ENCODE assay signal across 10 cellular contexts in the genomic region with DNA sequence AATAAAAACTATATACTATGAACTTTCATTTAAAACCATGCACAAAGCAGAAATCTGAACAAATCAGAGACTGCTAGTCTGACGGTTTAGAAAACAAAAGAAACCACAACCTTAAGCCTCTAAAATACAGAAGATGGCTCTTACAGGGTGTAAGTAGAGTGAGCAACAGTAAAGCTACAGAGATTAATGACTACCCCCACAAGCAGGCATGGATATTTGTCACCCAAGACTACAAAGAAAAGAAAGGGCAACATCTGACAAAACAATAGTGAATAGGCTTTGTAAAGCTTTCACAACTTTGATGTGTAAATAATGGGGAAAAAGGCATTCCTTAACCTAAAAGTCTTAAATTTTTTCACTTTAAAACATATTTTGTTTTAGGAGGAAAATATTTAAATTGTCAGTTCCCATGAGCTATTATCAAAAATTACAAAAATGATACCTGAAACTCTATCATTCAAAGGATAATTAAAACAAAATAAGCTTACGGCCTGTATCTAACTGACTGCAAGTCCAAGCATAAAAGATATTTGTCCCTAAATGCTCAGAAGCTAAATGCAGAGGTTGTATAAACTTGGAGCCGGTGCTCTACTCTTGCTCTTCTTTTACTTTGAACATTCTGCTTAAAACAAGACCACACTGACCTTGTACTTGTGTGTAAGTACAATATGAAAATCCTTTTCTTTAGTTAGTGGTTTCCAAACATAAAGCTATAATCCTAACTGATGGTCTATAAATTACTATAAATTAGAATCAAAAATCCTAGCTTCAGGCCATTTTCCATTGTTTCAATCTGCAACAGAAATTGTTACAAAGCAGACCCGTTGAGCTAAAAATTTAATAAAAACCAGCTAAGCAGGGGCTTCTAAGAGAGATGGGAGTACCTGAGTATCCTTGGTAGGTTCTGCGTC.
DNase-seq lines count a peak whose midpoint lies in the region; ATAC-seq and TF ChIP-seq lines count a peak whose summit lies in the region.
"Had no signal": no experiment of that assay in that cellular context is flagged by ENCODE, and none has a peak within 500 bp of the region (broad histone marks: within the 10 kb centered on the region; RNA-seq: fewer than 3 reads in every experiment).

No MANE protein-coding gene starts in this region.

- H3K27ac ChIP-seq in AG04450 (ENCODE audit: low read depth, low read length) (peak overlapping the region; percentile 47), dorsolateral prefrontal cortex (peak overlapping the region; percentile 77 to 97 (median 92)), neural cell (ENCODE audit: low read length) (peak overlapping the region; percentile 96)

- no peaks in the 10 kb centered on the region for H3K9me3 Mint-ChIP-seq in activated CD8-positive, alpha-beta T cell treated with anti-CD3 and anti-CD28 coated beads, Interleukin-2, amount 10 ng/mL, durations not matched to agents 7 days and 5 days (ENCODE audit: insufficient read depth)
- H3K9me3 Mint-ChIP-seq: CD4-positive, alpha-beta T cell had no signal

- no peak for TF ChIP-seq CTCF in AG04450 (IDR thresholded peaks at IDR 0.05; ENCODE audit: low read depth, low read length)
- peak in 1 of 56 donors; percentile 1 for TF ChIP-seq CTCF in dorsolateral prefrontal cortex (IDR thresholded peaks at IDR 0.05 in 54 of 56, conservative IDR thresholded peaks at IDR 0.05 in 2 of 56; ENCODE audit: low read depth in 1 of 56, partially characterized antibody in 56 of 56)
- TF ChIP-seq CTCF in neural cell (IDR thresholded peaks at IDR 0.05; ENCODE audit: poor library complexity, severe bottlenecking): no peak

- peaks cover 6% of the 10 kb centered on the region for H4K20me1 ChIP-seq in neural cell (ENCODE audit: insufficient read depth)

- H3K27ac Mint-ChIP-seq in activated CD8-positive, alpha-beta T cell treated with anti-CD3 and anti-CD28 coated beads, Interleukin-2, amount 10 ng/mL, durations not matched to agents 7 days and 5 days: no peak overlapping the region
- H3K27ac Mint-ChIP-seq: CD4-positive, alpha-beta T cell had no signal

- H3K27me3 Mint-ChIP-seq in activated CD8-positive, alpha-beta T cell treated with anti-CD3 and anti-CD28 coated beads, Interleukin-2, amount 10 ng/mL, durations not matched to agents 7 days and 5 days (ENCODE audit: low read depth): no peaks in the 10 kb centered on the region
- H3K27me3 Mint-ChIP-seq: CD4-positive, alpha-beta T cell had no signal

- peaks cover 54% of the 10 kb centered on the region for H3K79me2 ChIP-seq in neural cell (replicated peaks; ENCODE audit: insufficient read depth, low read length)

- ATAC-seq in HG03108 (IDR thresholded peaks at IDR 0.05; ENCODE audit: unreplicated experiment): no peak
- no peak for ATAC-seq in activated CD8-positive, alpha-beta T cell treated with anti-CD3 and anti-CD28 coated beads, Interleukin-2, amount 10 ng/mL, durations not matched to agents 7 days and 5 days

- POLR2A ChIA-PET in AG04450 (lab: Yijun Ruan, JAX): no interaction called here
- POLR2A ChIA-PET in activated CD8-positive, alpha-beta T cell treated with anti-CD3 and anti-CD28 coated beads, Interleukin-2, amount 10 ng/mL, durations not matched to agents 7 days and 5 days (lab: Charles Lee): interaction anchor here (0.5 to 0.6 kb wide), 2 partner anchors 96 to 194 kb away, joined by 3 read pairs; no protein-coding TSS in a partner anchor

- CTCF ChIA-PET in AG04450 (lab: Charles Lee): interaction anchor here (0.6 to 7.9 kb wide), 9 partner anchors 11 to 243 kb away, joined by 3 to 90 read pairs (median 3); a partner anchor contains a TSS
- CTCF ChIA-PET in activated CD8-positive, alpha-beta T cell treated with anti-CD3 and anti-CD28 coated beads, Interleukin-2, amount 10 ng/mL, durations not matched to agents 7 days and 5 days (lab: Charles Lee): interaction anchor here (0.8 to 2.4 kb wide), 8 partner anchors 11 to 194 kb away, joined by 3 to 13 read pairs (median 6); a partner anchor contains a TSS

- H2AFZ ChIP-seq in neural cell (ENCODE audit: low read depth, low read length): peak overlapping the region; percentile 51

- H3K4me1 Mint-ChIP-seq in activated CD8-positive, alpha-beta T cell treated with anti-CD3 and anti-CD28 coated beads, Interleukin-2, amount 10 ng/mL, durations not matched to agents 7 days and 5 days (ENCODE audit: low read depth): no peaks in the 10 kb centered on the region

- H3K4me3 Mint-ChIP-seq in activated CD8-positive, alpha-beta T cell treated with anti-CD3 and anti-CD28 coated beads, Interleukin-2, amount 10 ng/mL, durations not matched to agents 7 days and 5 days: no peak overlapping the region
- H3K4me3 Mint-ChIP-seq: CD4-positive, alpha-beta T cell had no signal

- no peaks in the 10 kb centered on the region for H3K36me3 ChIP-seq in neural cell (ENCODE audit: insufficient read depth, low read length)

- no peaks in the 10 kb centered on the region for H3K27me3 ChIP-seq in AG04450 (ENCODE audit: control insufficient read depth, insufficient read depth, low read length)
- no peaks in the 10 kb centered on the region for H3K27me3 ChIP-seq in dorsolateral prefrontal cortex
- H3K27me3 ChIP-seq in neural cell (ENCODE audit: insufficient read depth, low read depth, low read length): no peaks in the 10 kb centered on the region

- peak overlapping the region; percentile 88 for H3K4me2 ChIP-seq in neural cell (ENCODE audit: low read length)

- DNase-seq in AG04450 (ENCODE audit: low read depth, low spot score): no peak
- DNase-seq in NCI-H1694 treated with DMSO at 0.1 percent for 48 hours (lab: John Stamatoyannopoulos, UW): peak; percentile 49
- no peak for DNase-seq in dorsolateral prefrontal cortex
- DNase-seq in activated CD8-positive, alpha-beta T cell treated with anti-CD3 and anti-CD28 coated beads, Interleukin-2, amount 10 ng/mL, durations not matched to agents 7 days and 5 days: no peak
- no peak for DNase-seq in NOMO-1 treated with dmso at 0.1 percent for 144 hours (lab: John Stamatoyannopoulos, UW; ENCODE audit: unreplicated experiment)
- DNase-seq in HuH-7 (ENCODE audit: low spot score): no peak
- DNase-seq: activated CD8-positive, alpha-beta memory T cell treated with anti-CD3 and anti-CD28 coated beads for 24 hours; CD4-positive, alpha-beta T cell had no signal

- H3K9ac ChIP-seq in neural cell (ENCODE audit: low read length): peak overlapping the region; percentile 90

- no peaks in the 10 kb centered on the region for H3K36me3 Mint-ChIP-seq in activated CD8-positive, alpha-beta T cell treated with anti-CD3 and anti-CD28 coated beads, Interleukin-2, amount 10 ng/mL, durations not matched to agents 7 days and 5 days (ENCODE audit: low read depth)

- TF ChIP-seq EP300 in neural cell (conservative IDR thresholded peaks at IDR 0.05; ENCODE audit: poor library complexity, severe bottlenecking): no peak

- no peaks in the 10 kb centered on the region for H3K9me3 ChIP-seq in AG04450 (ENCODE audit: control insufficient read depth, insufficient read depth, low read length)
- H3K9me3 ChIP-seq in neural cell (ENCODE audit: low read length): no peaks in the 10 kb centered on the region

- intact Hi-C loops in dorsolateral prefrontal cortex (cut with DNase I): loop anchor here in 1 of 2 donors (5.0 kb wide), 1 partner anchor 39 kb away; no protein-coding TSS in a partner anchor

- H3K4me3 ChIP-seq in AG04450 (ENCODE audit: low read depth, low read length) (peak overlapping the region; percentile 35), dorsolateral prefrontal cortex (peak overlapping the region; percentile 49 to 82 (median 67)), neural cell (ENCODE audit: low read length) (peak overlapping the region; percentile 66)

- no peaks in the 10 kb centered on the region for H3K9me2 ChIP-seq in neural cell (ENCODE audit: insufficient read depth, low read length)

- H3F3A ChIP-seq in neural cell (ENCODE audit: insufficient read depth, low read length, poor library complexity, severe bottlenecking): peaks cover 14% of the 10 kb centered on the region

- no peak for TF ChIP-seq RAD21 in neural cell (conservative IDR thresholded peaks at IDR 0.05)

TF ChIP-seq in neural cell, 6 proteins besides CTCF, POLR2A, EP300 and RAD21:
- TF ChIP-seq POLR2AphosphoS5 (IDR thresholded peaks at IDR 0.05) (no peak), SMC3 (conservative IDR thresholded peaks at IDR 0.05; ENCODE audit: poor library complexity) (no peak), TAF1 (IDR thresholded peaks at IDR 0.05; ENCODE audit: low read depth) (no peak), EZH2 (IDR thresholded peaks at IDR 0.05; ENCODE audit: borderline replicate concordance, insufficient read depth, low read length, poor library complexity, severe bottlenecking) (no peak), MXI1 (conservative IDR thresholded peaks at IDR 0.05; ENCODE audit: poor library complexity, severe bottlenecking) (no peak)
- TF ChIP-seq, protein P1, sequence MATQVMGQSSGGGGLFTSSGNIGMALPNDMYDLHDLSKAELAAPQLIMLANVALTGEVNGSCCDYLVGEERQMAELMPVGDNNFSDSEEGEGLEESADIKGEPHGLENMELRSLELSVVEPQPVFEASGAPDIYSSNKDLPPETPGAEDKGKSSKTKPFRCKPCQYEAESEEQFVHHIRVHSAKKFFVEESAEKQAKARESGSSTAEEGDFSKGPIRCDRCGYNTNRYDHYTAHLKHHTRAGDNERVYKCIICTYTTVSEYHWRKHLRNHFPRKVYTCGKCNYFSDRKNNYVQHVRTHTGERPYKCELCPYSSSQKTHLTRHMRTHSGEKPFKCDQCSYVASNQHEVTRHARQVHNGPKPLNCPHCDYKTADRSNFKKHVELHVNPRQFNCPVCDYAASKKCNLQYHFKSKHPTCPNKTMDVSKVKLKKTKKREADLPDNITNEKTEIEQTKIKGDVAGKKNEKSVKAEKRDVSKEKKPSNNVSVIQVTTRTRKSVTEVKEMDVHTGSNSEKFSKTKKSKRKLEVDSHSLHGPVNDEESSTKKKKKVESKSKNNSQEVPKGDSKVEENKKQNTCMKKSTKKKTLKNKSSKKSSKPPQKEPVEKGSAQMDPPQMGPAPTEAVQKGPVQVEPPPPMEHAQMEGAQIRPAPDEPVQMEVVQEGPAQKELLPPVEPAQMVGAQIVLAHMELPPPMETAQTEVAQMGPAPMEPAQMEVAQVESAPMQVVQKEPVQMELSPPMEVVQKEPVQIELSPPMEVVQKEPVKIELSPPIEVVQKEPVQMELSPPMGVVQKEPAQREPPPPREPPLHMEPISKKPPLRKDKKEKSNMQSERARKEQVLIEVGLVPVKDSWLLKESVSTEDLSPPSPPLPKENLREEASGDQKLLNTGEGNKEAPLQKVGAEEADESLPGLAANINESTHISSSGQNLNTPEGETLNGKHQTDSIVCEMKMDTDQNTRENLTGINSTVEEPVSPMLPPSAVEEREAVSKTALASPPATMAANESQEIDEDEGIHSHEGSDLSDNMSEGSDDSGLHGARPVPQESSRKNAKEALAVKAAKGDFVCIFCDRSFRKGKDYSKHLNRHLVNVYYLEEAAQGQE (IDR thresholded peaks at IDR 0.05; ENCODE audit: borderline replicate concordance): peak; percentile 53
